In the genomic region with DNA sequence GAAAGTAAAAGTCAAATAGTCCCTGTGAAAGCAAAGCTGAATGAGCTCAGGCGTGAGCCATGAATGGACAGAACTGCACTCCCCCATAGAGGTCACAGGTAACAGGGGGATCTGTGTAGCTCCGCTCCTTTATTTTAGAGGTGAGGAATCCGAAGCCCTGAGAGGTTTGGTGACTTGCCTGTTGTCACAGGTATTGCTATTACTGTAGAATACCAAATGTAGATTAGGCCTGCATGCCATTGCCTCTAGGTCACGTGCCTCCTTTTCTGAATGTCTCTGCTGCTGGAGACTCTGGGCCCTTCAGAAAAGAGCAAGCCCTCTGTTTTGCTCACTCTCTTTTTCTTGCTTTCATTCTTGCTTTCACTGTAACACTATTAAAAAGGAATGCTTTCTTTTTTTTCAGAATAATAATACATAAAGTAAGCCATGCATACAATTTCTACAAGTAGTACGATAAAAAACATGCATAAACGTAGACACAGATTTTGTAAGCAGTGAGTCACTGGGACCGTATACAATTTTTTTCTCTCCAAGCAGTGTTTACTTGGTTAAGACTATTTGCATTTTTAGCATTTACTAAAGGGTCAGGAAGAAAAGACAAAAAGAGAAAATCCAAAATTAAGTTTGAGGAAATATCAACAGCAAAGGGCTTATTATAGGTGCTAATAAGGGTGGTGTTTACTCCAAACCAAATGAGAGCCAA, we compare ENCODE assay signal across 22 cellular contexts.
"Had no signal": no experiment of that assay in that cellular context is flagged by ENCODE, and none has a peak within 500 bp of the region (broad histone marks: within the 10 kb centered on the region; RNA-seq: fewer than 3 reads in every experiment).

No MANE protein-coding gene starts in this region.

- ATAC-seq: left cardiac atrium, natural killer cell had no signal

- FAIRE-seq: islet of Langerhans, urothelium cell line had no signal

- H3K4me1 Mint-ChIP-seq: activated CD4-positive, alpha-beta T cell treated with anti-CD3 and anti-CD28 coated beads, Interleukin-2, amount 10 ng/mL, durations not matched to agents 7 days and 5 days; activated naive CD4-positive, alpha-beta T cell treated with anti-CD3 and anti-CD28 coated beads, Interleukin-2, amount 50 U/mL, for 24 hours; natural killer cell had no signal

- H3K9me3 ChIP-seq: adrenal gland, tibial artery had no signal

- H3K36me3 ChIP-seq: adrenal gland, tibial artery had no signal

- DNase-seq: activated CD4-positive, alpha-beta T cell treated with anti-CD3 and anti-CD28 coated beads, Interleukin-2, amount 10 ng/mL, durations not matched to agents 7 days and 5 days; activated CD8-positive, alpha-beta memory T cell treated with anti-CD3 and anti-CD28 coated beads, Interleukin-2, amount 50 U/mL, for 4 hours; activated effector memory CD4-positive, alpha-beta T cell treated with anti-CD3 and anti-CD28 coated beads, Interleukin-2, amount 50 U/mL, for 16 hours; activated T-cell treated with anti-CD3 and anti-CD28 coated beads, Interleukin-2, amount 50 U/mL, for 48 hours; adrenal gland; dermis blood vessel endothelial cell; effector memory CD4-positive, alpha-beta T cell; left cardiac atrium; mesenchymal stem cell; natural killer cell; occipital lobe; posterior cingulate gyrus; stimulated activated CD4-positive, alpha-beta T cell treated with anti-CD3 and anti-CD28 coated beads, Interleukin-12 subunit alpha, Interleukin-12 subunit beta, amount 100 ng/mL, for 4 hours; stimulated activated CD4-positive, alpha-beta T cell treated with anti-CD3 and anti-CD28 coated beads, Interleukin-1b, Interleukin-23, amount 100 ng/mL, for 48 hours; stimulated activated CD8-positive, alpha-beta memory T cell treated with anti-CD3 and anti-CD28 coated beads, Interleukin-4, amount 100 ng/mL, for 48 hours; stimulated activated naive CD4-positive, alpha-beta T cell; T-helper 1 cell; T-helper 9 cell; tibial artery had no signal

- H3K36me3 Mint-ChIP-seq: activated naive CD4-positive, alpha-beta T cell treated with anti-CD3 and anti-CD28 coated beads, Interleukin-2, amount 50 U/mL, for 24 hours; natural killer cell had no signal

- H3K27ac ChIP-seq: adrenal gland, tibial artery had no signal

- H3K9me3 Mint-ChIP-seq: activated CD4-positive, alpha-beta T cell treated with anti-CD3 and anti-CD28 coated beads, Interleukin-2, amount 10 ng/mL, durations not matched to agents 7 days and 5 days had no signal

- H3K27ac Mint-ChIP-seq: activated CD4-positive, alpha-beta T cell treated with anti-CD3 and anti-CD28 coated beads, Interleukin-2, amount 10 ng/mL, durations not matched to agents 7 days and 5 days; activated naive CD4-positive, alpha-beta T cell treated with anti-CD3 and anti-CD28 coated beads, Interleukin-2, amount 50 U/mL, for 24 hours; natural killer cell had no signal

- H3K4me3 Mint-ChIP-seq: activated CD4-positive, alpha-beta T cell treated with anti-CD3 and anti-CD28 coated beads, Interleukin-2, amount 10 ng/mL, durations not matched to agents 7 days and 5 days; activated naive CD4-positive, alpha-beta T cell treated with anti-CD3 and anti-CD28 coated beads, Interleukin-2, amount 50 U/mL, for 24 hours; natural killer cell had no signal

- H3K4me1 ChIP-seq: adrenal gland, tibial artery had no signal

- H3K27me3 ChIP-seq: adrenal gland, tibial artery had no signal

- H3K27me3 Mint-ChIP-seq: activated CD4-positive, alpha-beta T cell treated with anti-CD3 and anti-CD28 coated beads, Interleukin-2, amount 10 ng/mL, durations not matched to agents 7 days and 5 days; activated naive CD4-positive, alpha-beta T cell treated with anti-CD3 and anti-CD28 coated beads, Interleukin-2, amount 50 U/mL, for 24 hours had no signal

- H3K4me3 ChIP-seq: adrenal gland, tibial artery had no signal
